In the genomic region with DNA sequence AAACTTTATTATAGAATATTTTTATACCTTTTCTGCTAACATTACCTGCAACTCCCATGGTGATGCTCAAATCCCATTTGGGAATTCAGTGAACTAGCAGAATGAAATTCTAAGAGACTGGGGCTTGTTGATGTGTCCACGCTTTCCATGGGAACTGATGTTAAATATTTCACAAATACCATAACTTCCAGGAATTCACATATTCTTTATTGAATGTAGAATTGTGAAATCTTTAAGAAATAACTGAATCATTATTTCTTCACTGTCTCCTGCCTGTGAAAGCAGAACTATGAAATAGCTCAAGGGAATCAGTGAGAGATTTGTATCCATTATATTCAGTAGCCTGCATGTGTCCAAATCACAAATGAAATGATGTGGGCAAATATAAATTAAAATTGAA, we compare ENCODE assay signal across 17 cellular contexts.
"Had no signal": no experiment of that assay in that cellular context is flagged by ENCODE, and none has a peak within 500 bp of the region (broad histone marks: within the 10 kb centered on the region; RNA-seq: fewer than 3 reads in every experiment).

No MANE protein-coding gene starts in this region.

- H3K36me3 Mint-ChIP-seq: activated naive CD8-positive, alpha-beta T cell treated with anti-CD3 and anti-CD28 coated beads, Interleukin-2, amount 10 ng/mL, durations not matched to agents 7 days and 5 days had no signal

- H3K4me1 Mint-ChIP-seq: activated CD4-positive, alpha-beta memory T cell treated with anti-CD3 and anti-CD28 coated beads, Interleukin-2, amount 10 ng/mL, durations not matched to agents 7 days and 5 days; activated naive CD8-positive, alpha-beta T cell treated with anti-CD3 and anti-CD28 coated beads, Interleukin-2, amount 10 ng/mL, durations not matched to agents 7 days and 5 days had no signal

- FAIRE-seq: endothelial cell of umbilical vein had no signal

- H3K4me3 ChIP-seq: ascending aorta, colonic mucosa, ovary, upper lobe of right lung had no signal

- ATAC-seq: activated T-cell treated with anti-CD3 and anti-CD28 coated beads, Interleukin-2, amount 50 U/mL, for 72 hours; stimulated activated naive CD8-positive, alpha-beta T cell treated with anti-CD3 and anti-CD28 coated beads, Interleukin-15, Interleukin-2, amounts not matched to agents 100 U/mL and 50 U/mL, for 24 hours; upper lobe of right lung had no signal

- H3K4me3 Mint-ChIP-seq: activated CD4-positive, alpha-beta memory T cell treated with anti-CD3 and anti-CD28 coated beads, Interleukin-2, amount 10 ng/mL, durations not matched to agents 7 days and 5 days; activated naive CD8-positive, alpha-beta T cell treated with anti-CD3 and anti-CD28 coated beads, Interleukin-2, amount 10 ng/mL, durations not matched to agents 7 days and 5 days; activated T-cell treated with anti-CD3 and anti-CD28 coated beads, Interleukin-2, amount 50 U/mL, for 72 hours; neural crest cell had no signal

- DNase-seq: activated CD4-positive, alpha-beta memory T cell treated with anti-CD3 and anti-CD28 coated beads, Interleukin-2, amount 10 ng/mL, durations not matched to agents 7 days and 5 days; activated CD4-positive, alpha-beta T cell treated with anti-CD3 and anti-CD28 coated beads for 1 hour; activated gamma-delta T cell treated with Interleukin-2 at 50 U/mL for 16 hours; activated naive CD8-positive, alpha-beta T cell treated with anti-CD3 and anti-CD28 coated beads, Interleukin-2, amount 10 ng/mL, durations not matched to agents 7 days and 5 days; activated T-cell treated with anti-CD3 and anti-CD28 coated beads, Interleukin-2, amount 50 U/mL, for 72 hours; caudate nucleus; colonic mucosa; effector CD4-positive, alpha-beta T cell; kidney; ovary; stimulated activated CD4-positive, alpha-beta T cell treated with anti-CD3 and anti-CD28 coated beads, Interleukin-4, amount 100 ng/mL, for 1 hour; stimulated activated CD8-positive, alpha-beta memory T cell treated with anti-CD3 and anti-CD28 coated beads, Interleukin-4, amount 100 ng/mL, for 48 hours; stimulated activated naive CD8-positive, alpha-beta T cell treated with anti-CD3 and anti-CD28 coated beads, Interleukin-15, Interleukin-2, amounts not matched to agents 100 U/mL and 50 U/mL, for 24 hours; upper lobe of right lung had no signal

- H3K27ac Mint-ChIP-seq: activated CD4-positive, alpha-beta memory T cell treated with anti-CD3 and anti-CD28 coated beads, Interleukin-2, amount 10 ng/mL, durations not matched to agents 7 days and 5 days; activated naive CD8-positive, alpha-beta T cell treated with anti-CD3 and anti-CD28 coated beads, Interleukin-2, amount 10 ng/mL, durations not matched to agents 7 days and 5 days; activated T-cell treated with anti-CD3 and anti-CD28 coated beads, Interleukin-2, amount 50 U/mL, for 72 hours had no signal

- H3K9me3 Mint-ChIP-seq: activated CD4-positive, alpha-beta memory T cell treated with anti-CD3 and anti-CD28 coated beads, Interleukin-2, amount 10 ng/mL, durations not matched to agents 7 days and 5 days; activated naive CD8-positive, alpha-beta T cell treated with anti-CD3 and anti-CD28 coated beads, Interleukin-2, amount 10 ng/mL, durations not matched to agents 7 days and 5 days; activated T-cell treated with anti-CD3 and anti-CD28 coated beads, Interleukin-2, amount 50 U/mL, for 72 hours had no signal
